ENCODE assay signal across 1 cellular context in the genomic region with DNA sequence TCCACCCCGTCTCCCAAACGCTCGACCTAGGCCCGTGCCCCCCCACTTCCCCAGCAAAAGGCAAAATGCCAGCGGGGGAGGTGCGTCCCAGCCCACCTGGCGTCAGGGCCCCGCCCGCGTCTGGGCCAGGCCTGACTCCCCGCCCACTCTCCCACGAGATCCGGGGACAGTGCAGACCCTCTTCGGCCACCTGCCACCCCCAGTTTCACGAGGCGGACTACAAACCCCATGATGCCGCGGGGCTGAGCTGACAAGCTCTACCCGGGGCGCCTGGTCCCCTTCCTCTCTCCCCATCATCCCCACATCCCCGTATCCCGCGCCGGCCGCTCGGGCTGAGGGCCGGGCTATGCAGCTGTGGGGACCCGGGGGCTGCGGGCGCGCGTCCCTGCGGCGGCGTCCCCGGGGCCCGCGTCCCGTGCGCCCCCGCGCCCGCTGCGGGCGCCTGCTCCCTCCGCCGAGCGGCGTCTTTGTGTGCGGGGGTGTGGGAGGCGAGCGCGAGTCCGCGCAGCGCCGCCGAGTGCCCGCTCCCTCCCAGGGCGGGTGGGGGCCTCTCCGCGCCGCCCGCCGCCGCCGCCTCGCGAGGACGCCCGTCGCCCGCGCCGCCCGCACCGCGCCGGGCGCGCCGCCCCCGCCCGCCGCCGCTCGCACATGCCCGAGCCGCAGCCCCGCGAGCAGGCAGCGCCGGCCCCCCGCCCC.
TF ChIP-seq lines count a peak whose summit lies in the region.

ANKRD13B (plus strand) TSS at position 283 of the 696 bp plus-strand sequence. CDS start 490 bp downstream, outside the sequence.

TF ChIP-seq in HEK293, 187 proteins besides CTCF, POLR2A, EP300 and RAD21 (continued from another document):
- TF ChIP-seq, protein P1, sequence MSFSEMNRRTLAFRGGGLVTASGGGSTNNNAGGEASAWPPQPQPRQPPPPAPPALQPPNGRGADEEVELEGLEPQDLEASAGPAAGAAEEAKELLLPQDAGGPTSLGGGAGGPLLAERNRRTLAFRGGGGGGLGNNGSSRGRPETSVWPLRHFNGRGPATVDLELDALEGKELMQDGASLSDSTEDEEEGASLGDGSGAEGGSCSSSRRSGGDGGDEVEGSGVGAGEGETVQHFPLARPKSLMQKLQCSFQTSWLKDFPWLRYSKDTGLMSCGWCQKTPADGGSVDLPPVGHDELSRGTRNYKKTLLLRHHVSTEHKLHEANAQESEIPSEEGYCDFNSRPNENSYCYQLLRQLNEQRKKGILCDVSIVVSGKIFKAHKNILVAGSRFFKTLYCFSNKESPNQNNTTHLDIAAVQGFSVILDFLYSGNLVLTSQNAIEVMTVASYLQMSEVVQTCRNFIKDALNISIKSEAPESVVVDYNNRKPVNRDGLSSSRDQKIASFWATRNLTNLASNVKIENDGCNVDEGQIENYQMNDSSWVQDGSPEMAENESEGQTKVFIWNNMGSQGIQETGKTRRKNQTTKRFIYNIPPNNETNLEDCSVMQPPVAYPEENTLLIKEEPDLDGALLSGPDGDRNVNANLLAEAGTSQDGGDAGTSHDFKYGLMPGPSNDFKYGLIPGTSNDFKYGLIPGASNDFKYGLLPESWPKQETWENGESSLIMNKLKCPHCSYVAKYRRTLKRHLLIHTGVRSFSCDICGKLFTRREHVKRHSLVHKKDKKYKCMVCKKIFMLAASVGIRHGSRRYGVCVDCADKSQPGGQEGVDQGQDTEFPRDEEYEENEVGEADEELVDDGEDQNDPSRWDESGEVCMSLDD (tag by site-specific recombination; IDR thresholded peaks at IDR 0.05): peak; percentile 86
- TF ChIP-seq, protein P2, sequence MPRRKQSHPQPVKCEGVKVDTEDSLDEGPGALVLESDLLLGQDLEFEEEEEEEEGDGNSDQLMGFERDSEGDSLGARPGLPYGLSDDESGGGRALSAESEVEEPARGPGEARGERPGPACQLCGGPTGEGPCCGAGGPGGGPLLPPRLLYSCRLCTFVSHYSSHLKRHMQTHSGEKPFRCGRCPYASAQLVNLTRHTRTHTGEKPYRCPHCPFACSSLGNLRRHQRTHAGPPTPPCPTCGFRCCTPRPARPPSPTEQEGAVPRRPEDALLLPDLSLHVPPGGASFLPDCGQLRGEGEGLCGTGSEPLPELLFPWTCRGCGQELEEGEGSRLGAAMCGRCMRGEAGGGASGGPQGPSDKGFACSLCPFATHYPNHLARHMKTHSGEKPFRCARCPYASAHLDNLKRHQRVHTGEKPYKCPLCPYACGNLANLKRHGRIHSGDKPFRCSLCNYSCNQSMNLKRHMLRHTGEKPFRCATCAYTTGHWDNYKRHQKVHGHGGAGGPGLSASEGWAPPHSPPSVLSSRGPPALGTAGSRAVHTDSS (tag by site-specific recombination; IDR thresholded peaks at IDR 0.05): peak; percentile 88
- TF ChIP-seq BCL11B (tag by site-specific recombination; IDR thresholded peaks at IDR 0.05; ENCODE audit: low read depth): peak; percentile 81
- peak; percentile 95 for TF ChIP-seq SP3 (tag by site-specific recombination; IDR thresholded peaks at IDR 0.05)
- TF ChIP-seq SP2 (tag by site-specific recombination; IDR thresholded peaks at IDR 0.05): peak; percentile 76
- peak; percentile 89 for TF ChIP-seq EGR2 (tag by site-specific recombination; IDR thresholded peaks at IDR 0.05; ENCODE audit: low read depth)
- peak; percentile 77 for TF ChIP-seq KLF1 (tag by site-specific recombination; IDR thresholded peaks at IDR 0.05)
- peak; percentile 94 for TF ChIP-seq ZBTB7A (tag by site-specific recombination; IDR thresholded peaks at IDR 0.05; ENCODE audit: low read depth)
- 0 out of 2 replicates have a peak, but pooled peaks have one; percentile 9 for TF ChIP-seq ZSCAN4 (tag by site-specific recombination; IDR thresholded peaks at IDR 0.05)
- TF ChIP-seq ZNF561 (tag by site-specific recombination; IDR thresholded peaks at IDR 0.05; ENCODE audit: borderline replicate concordance): peak; percentile 67; the same call in 1 of the 2 replicates
- peak; percentile 32; the same call in 1 of the 2 replicates for TF ChIP-seq ZNF398 (tag by site-specific recombination; IDR thresholded peaks at IDR 0.05)
- TF ChIP-seq HOXD13 (CRISPR knock-in tag; IDR thresholded peaks at IDR 0.05; ENCODE audit: borderline replicate concordance): no peak
- TF ChIP-seq ZNF629 (tag by site-specific recombination; IDR thresholded peaks at IDR 0.05): no peak
- 0 out of 2 replicates have a peak, but pooled peaks have one; percentile 14 for TF ChIP-seq WT1 (tag by site-specific recombination; IDR thresholded peaks at IDR 0.05)
- peak; percentile 96 for TF ChIP-seq ZNF76 (tag by site-specific recombination; IDR thresholded peaks at IDR 0.05; ENCODE audit: borderline replicate concordance, low read depth)
- TF ChIP-seq ZNF837 (tag by site-specific recombination; IDR thresholded peaks at IDR 0.05): no peak
- TF ChIP-seq ZNF211 (tag by site-specific recombination; IDR thresholded peaks at IDR 0.05; ENCODE audit: low read depth): no peak
- peak; percentile 60; the same call in 1 of the 2 replicates for TF ChIP-seq ZEB2 (tag by site-specific recombination; IDR thresholded peaks at IDR 0.05)
- no peak for TF ChIP-seq ZNF707 (tag by site-specific recombination; IDR thresholded peaks at IDR 0.05)
- TF ChIP-seq ZFHX2 (tag by site-specific recombination; conservative IDR thresholded peaks at IDR 0.05): peak; percentile 96
- peak; percentile 34; the same call in 1 of the 2 replicates for TF ChIP-seq ZNF341 (tag by site-specific recombination; IDR thresholded peaks at IDR 0.05; ENCODE audit: low read depth)
- TF ChIP-seq ZBTB8A (tag by site-specific recombination; IDR thresholded peaks at IDR 0.05): peak; percentile 78
- TF ChIP-seq ZNF366 (tag by site-specific recombination; conservative IDR thresholded peaks at IDR 0.05): no peak
- TF ChIP-seq ZXDB (tag by site-specific recombination; IDR thresholded peaks at IDR 0.05): peak; percentile 32; the same call in 1 of the 2 replicates
- no peak for TF ChIP-seq IKZF3 (tag by site-specific recombination; IDR thresholded peaks at IDR 0.05)
- TF ChIP-seq ZNF610 (tag by site-specific recombination; IDR thresholded peaks at IDR 0.05; ENCODE audit: borderline replicate concordance): 0 out of 2 replicates have a peak, but pooled peaks have one; percentile 26
- TF ChIP-seq, protein P3, sequence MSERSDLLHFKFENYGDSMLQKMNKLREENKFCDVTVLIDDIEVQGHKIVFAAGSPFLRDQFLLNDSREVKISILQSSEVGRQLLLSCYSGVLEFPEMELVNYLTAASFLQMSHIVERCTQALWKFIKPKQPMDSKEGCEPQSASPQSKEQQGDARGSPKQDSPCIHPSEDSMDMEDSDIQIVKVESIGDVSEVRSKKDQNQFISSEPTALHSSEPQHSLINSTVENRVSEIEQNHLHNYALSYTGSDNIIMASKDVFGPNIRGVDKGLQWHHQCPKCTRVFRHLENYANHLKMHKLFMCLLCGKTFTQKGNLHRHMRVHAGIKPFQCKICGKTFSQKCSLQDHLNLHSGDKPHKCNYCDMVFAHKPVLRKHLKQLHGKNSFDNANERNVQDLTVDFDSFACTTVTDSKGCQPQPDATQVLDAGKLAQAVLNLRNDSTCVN (tag by site-specific recombination; optimal IDR thresholded peaks at IDR 0.05): peak; percentile 62
- TF ChIP-seq, protein P4, sequence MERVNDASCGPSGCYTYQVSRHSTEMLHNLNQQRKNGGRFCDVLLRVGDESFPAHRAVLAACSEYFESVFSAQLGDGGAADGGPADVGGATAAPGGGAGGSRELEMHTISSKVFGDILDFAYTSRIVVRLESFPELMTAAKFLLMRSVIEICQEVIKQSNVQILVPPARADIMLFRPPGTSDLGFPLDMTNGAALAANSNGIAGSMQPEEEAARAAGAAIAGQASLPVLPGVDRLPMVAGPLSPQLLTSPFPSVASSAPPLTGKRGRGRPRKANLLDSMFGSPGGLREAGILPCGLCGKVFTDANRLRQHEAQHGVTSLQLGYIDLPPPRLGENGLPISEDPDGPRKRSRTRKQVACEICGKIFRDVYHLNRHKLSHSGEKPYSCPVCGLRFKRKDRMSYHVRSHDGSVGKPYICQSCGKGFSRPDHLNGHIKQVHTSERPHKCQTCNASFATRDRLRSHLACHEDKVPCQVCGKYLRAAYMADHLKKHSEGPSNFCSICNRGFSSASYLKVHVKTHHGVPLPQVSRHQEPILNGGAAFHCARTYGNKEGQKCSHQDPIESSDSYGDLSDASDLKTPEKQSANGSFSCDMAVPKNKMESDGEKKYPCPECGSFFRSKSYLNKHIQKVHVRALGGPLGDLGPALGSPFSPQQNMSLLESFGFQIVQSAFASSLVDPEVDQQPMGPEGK (tag by site-specific recombination; IDR thresholded peaks at IDR 0.05): peak; percentile 97
- TF ChIP-seq ZNF777 (tag by site-specific recombination; IDR thresholded peaks at IDR 0.05; ENCODE audit: borderline replicate concordance): no peak
- TF ChIP-seq MZF1 (tag by site-specific recombination; IDR thresholded peaks at IDR 0.05; ENCODE audit: borderline replicate concordance): peak; percentile 26; the same call in 1 of the 2 replicates
- TF ChIP-seq, protein P5, sequence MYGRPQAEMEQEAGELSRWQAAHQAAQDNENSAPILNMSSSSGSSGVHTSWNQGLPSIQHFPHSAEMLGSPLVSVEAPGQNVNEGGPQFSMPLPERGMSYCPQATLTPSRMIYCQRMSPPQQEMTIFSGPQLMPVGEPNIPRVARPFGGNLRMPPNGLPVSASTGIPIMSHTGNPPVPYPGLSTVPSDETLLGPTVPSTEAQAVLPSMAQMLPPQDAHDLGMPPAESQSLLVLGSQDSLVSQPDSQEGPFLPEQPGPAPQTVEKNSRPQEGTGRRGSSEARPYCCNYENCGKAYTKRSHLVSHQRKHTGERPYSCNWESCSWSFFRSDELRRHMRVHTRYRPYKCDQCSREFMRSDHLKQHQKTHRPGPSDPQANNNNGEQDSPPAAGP (tag by site-specific recombination; IDR thresholded peaks at IDR 0.05): peak; percentile 50; the same call in 1 of the 2 replicates
- TF ChIP-seq, protein P6, sequence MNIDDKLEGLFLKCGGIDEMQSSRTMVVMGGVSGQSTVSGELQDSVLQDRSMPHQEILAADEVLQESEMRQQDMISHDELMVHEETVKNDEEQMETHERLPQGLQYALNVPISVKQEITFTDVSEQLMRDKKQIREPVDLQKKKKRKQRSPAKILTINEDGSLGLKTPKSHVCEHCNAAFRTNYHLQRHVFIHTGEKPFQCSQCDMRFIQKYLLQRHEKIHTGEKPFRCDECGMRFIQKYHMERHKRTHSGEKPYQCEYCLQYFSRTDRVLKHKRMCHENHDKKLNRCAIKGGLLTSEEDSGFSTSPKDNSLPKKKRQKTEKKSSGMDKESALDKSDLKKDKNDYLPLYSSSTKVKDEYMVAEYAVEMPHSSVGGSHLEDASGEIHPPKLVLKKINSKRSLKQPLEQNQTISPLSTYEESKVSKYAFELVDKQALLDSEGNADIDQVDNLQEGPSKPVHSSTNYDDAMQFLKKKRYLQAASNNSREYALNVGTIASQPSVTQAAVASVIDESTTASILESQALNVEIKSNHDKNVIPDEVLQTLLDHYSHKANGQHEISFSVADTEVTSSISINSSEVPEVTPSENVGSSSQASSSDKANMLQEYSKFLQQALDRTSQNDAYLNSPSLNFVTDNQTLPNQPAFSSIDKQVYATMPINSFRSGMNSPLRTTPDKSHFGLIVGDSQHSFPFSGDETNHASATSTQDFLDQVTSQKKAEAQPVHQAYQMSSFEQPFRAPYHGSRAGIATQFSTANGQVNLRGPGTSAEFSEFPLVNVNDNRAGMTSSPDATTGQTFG (tag by site-specific recombination; IDR thresholded peaks at IDR 0.05; ENCODE audit: borderline replicate concordance): 0 out of 2 replicates have a peak, but pooled peaks have one; percentile 6
- TF ChIP-seq KLF7 (tag by site-specific recombination; IDR thresholded peaks at IDR 0.05; ENCODE audit: borderline replicate concordance): no peak
- TF ChIP-seq ZNF2 (tag by site-specific recombination; IDR thresholded peaks at IDR 0.05): peak; percentile 16; the same call in 1 of the 2 replicates
- TF ChIP-seq ZIC2 (tag by site-specific recombination; IDR thresholded peaks at IDR 0.05): peak; percentile 30; the same call in 1 of the 2 replicates
- no peak for TF ChIP-seq ZNF391 (tag by site-specific recombination; IDR thresholded peaks at IDR 0.05; ENCODE audit: borderline replicate concordance, low read depth)
- peak; percentile 92 for TF ChIP-seq ZNF335 (tag by site-specific recombination; conservative IDR thresholded peaks at IDR 0.05)
- no peak for TF ChIP-seq ZNF660 (tag by site-specific recombination; IDR thresholded peaks at IDR 0.05)
- peak; percentile 71 for TF ChIP-seq KLF9 (tag by site-specific recombination; IDR thresholded peaks at IDR 0.05; ENCODE audit: low read depth)
- peak; percentile 56; the same call in 1 of the 2 replicates for TF ChIP-seq KLF16 (tag by site-specific recombination; IDR thresholded peaks at IDR 0.05)
- TF ChIP-seq KLF8 (tag by site-specific recombination; IDR thresholded peaks at IDR 0.05): peak; percentile 91
- TF ChIP-seq ZNF501 (tag by site-specific recombination; IDR thresholded peaks at IDR 0.05): 0 out of 2 replicates have a peak, but pooled peaks have one; percentile 33
- TF ChIP-seq GLIS2 (tag by site-specific recombination; IDR thresholded peaks at IDR 0.05): peak; percentile 83
- TF ChIP-seq ZBTB17 (tag by site-specific recombination; IDR thresholded peaks at IDR 0.05): peak; percentile 13; the same call in 1 of the 2 replicates
- peak; percentile 47; the same call in 1 of the 2 replicates for TF ChIP-seq ZNF580 (tag by site-specific recombination; IDR thresholded peaks at IDR 0.05)
- TF ChIP-seq ZBTB48 (tag by site-specific recombination; IDR thresholded peaks at IDR 0.05): peak; percentile 9; the same call in 1 of the 2 replicates
